21 cellular contexts compared by ENCODE assay signal in genomic region chr7:89661876-89662275, GRCh38.
"Had no signal": no experiment of that assay in that cellular context is flagged by ENCODE, and none has a peak within 500 bp of the region (broad histone marks: within the 10 kb centered on the region; RNA-seq: fewer than 3 reads in every experiment).

No MANE protein-coding gene starts in this region.

- H3K9me3 ChIP-seq: gastrocnemius medialis, heart right ventricle, left lung, lower lobe of right lung, psoas muscle, stomach, thoracic aorta had no signal

- H3K4me3 Mint-ChIP-seq: endodermal cell, naive B cell, nephron had no signal

- H3K27ac ChIP-seq: coronary artery, gastrocnemius medialis, heart right ventricle, left lung, lower lobe of right lung, psoas muscle, skin epidermis, stomach, thoracic aorta had no signal

- H3K9me3 Mint-ChIP-seq: endodermal cell, nephron had no signal

- DNase-seq: effector CD4-positive, alpha-beta T cell; endodermal cell; gastrocnemius medialis; heart right ventricle; islet precursor cell; left lung; lower lobe of right lung; mesenchymal stem cell; naive B cell; psoas muscle; stimulated activated CD4-positive, alpha-beta T cell treated with anti-CD3 and anti-CD28 coated beads, Interleukin-12 subunit alpha, Interleukin-12 subunit beta, amount 100 ng/mL, for 4 hours; stimulated activated naive CD4-positive, alpha-beta T cell; stomach; substantia nigra; trophoblast cell had no signal

- ATAC-seq: esophagus mucosa, gastrocnemius medialis, heart right ventricle, left lung, lower lobe of right lung, psoas muscle, sciatic nerve had no signal

- H3K27me3 ChIP-seq: gastrocnemius medialis, heart right ventricle, left lung, stomach had no signal

- H3K36me3 ChIP-seq: gastrocnemius medialis, heart right ventricle, left lung, lower lobe of right lung, stomach, thoracic aorta had no signal

- H3K27ac Mint-ChIP-seq: endodermal cell, naive B cell, nephron had no signal

- H3K4me1 Mint-ChIP-seq: endodermal cell, naive B cell, nephron had no signal

- H3K4me3 ChIP-seq: coronary artery, gastrocnemius medialis, heart right ventricle, left lung, lower lobe of right lung, psoas muscle, skin epidermis, stomach, thoracic aorta had no signal

- H3K27me3 Mint-ChIP-seq: naive B cell had no signal

- H3K4me1 ChIP-seq: gastrocnemius medialis, heart right ventricle, left lung, lower lobe of right lung, psoas muscle, stomach had no signal

- H3K36me3 Mint-ChIP-seq: naive B cell had no signal
